ENCODE assay signal across 15 cellular contexts in genomic region chr2:10300328-10300920, GRCh38. TPM values are rescaled to one million over a fixed set of nuclear protein-coding genes. Genes with fewer than 3 reads are reported as not detected.
A peak's percentile ranks its signal among the peaks of the same experiment; 100 is the strongest.
DNase-seq lines count a peak whose midpoint lies in the region; ATAC-seq and TF ChIP-seq lines count a peak whose summit lies in the region.
"Had no signal": no experiment of that assay in that cellular context is flagged by ENCODE, and none has a peak within 500 bp of the region (broad histone marks: within the 10 kb centered on the region; RNA-seq: fewer than 3 reads in every experiment).

No MANE protein-coding gene starts in this region.

- H3K4me3 ChIP-seq in tibial nerve, result no peak overlapping the region
- H3K4me3 ChIP-seq: mucosa of descending colon, right atrium auricular region had no signal

- H3K27me3 Mint-ChIP-seq in stimulated activated naive CD8-positive, alpha-beta T cell treated with anti-CD3 and anti-CD28 coated beads, Interleukin-15, Interleukin-2, amounts not matched to agents 100 ng/mL and 50 ng/mL, for 24 hours, result no peaks in the 10 kb centered on the region
- no peaks in the 10 kb centered on the region for H3K27me3 Mint-ChIP-seq in T-cell
- peaks cover 3 to 6% (median 4%) of the 10 kb centered on the region in 3 donors for H3K27me3 Mint-ChIP-seq in immature natural killer cell (ENCODE audit: low read depth in 3 of 3)

- CTCF ChIA-PET in T-cell (lab: Charles Lee), result interaction anchor here in 1 of 2 donors (0.5 to 0.6 kb wide), 3 partner anchors 24 to 739 kb away, joined by 3 to 4 read pairs (median 3); no protein-coding TSS in a partner anchor

- POLR2A ChIA-PET in T-cell (lab: Charles Lee), result no interaction called here

- H3K4me1 ChIP-seq in tibial nerve, result peaks cover 0 to 38% (median 18%) of the 10 kb centered on the region in 4 donors

- H3K36me3 Mint-ChIP-seq in stimulated activated naive CD8-positive, alpha-beta T cell treated with anti-CD3 and anti-CD28 coated beads, Interleukin-15, Interleukin-2, amounts not matched to agents 100 ng/mL and 50 ng/mL, for 24 hours (ENCODE audit: low read depth), result peaks cover 3% of the 10 kb centered on the region
- H3K36me3 Mint-ChIP-seq in T-cell (no peaks in the 10 kb centered on the region), immature natural killer cell (no peaks in the 10 kb centered on the region)

- peak overlapping the region; percentile 83 for H3K27ac Mint-ChIP-seq in stimulated activated naive CD8-positive, alpha-beta T cell treated with anti-CD3 and anti-CD28 coated beads, Interleukin-15, Interleukin-2, amounts not matched to agents 100 ng/mL and 50 ng/mL, for 24 hours
- H3K27ac Mint-ChIP-seq in T-cell (peak overlapping the region; percentile 88 to 92), immature natural killer cell (peak overlapping the region; percentile 1 to 83 (median 56))

- TF ChIP-seq POLR2A in tibial nerve (IDR thresholded peaks at IDR 0.05), result no peak

- DNase-seq in stimulated activated naive CD8-positive, alpha-beta T cell treated with anti-CD3 and anti-CD28 coated beads, Interleukin-15, Interleukin-2, amounts not matched to agents 100 U/mL and 50 U/mL, for 24 hours, result no peak
- DNase-seq in T-cell (no peak), immature natural killer cell (no peak), NCI-H1436 treated with DMSO at 0.1 percent for 48 hours (lab: John Stamatoyannopoulos, UW) (no peak), A172 (ENCODE audit: low spot score) (no peak), tibial nerve (ENCODE audit: low spot score in 2 of 2) (no peak)
- DNase-seq: GOT3; kidney; NCI-H1694; stimulated activated CD4-positive, alpha-beta T cell treated with anti-CD3 and anti-CD28 coated beads, Interleukin-2, amount 100 ng/mL, for 48 hours; T1000 had no signal

- no peaks in the 10 kb centered on the region for H3K36me3 ChIP-seq in tibial nerve
- H3K36me3 ChIP-seq: right atrium auricular region had no signal

- 80 to 89% methylated on average over 3 of the region's 3 CpGs for WGBS in tibial nerve, 2 donors

- TF ChIP-seq CTCF in tibial nerve (IDR thresholded peaks at IDR 0.05), result no peak

- TF ChIP-seq EP300 in tibial nerve (IDR thresholded peaks at IDR 0.05), result no peak

- peak overlapping the region; percentile 55 for H3K4me3 Mint-ChIP-seq in stimulated activated naive CD8-positive, alpha-beta T cell treated with anti-CD3 and anti-CD28 coated beads, Interleukin-15, Interleukin-2, amounts not matched to agents 100 ng/mL and 50 ng/mL, for 24 hours
- H3K4me3 Mint-ChIP-seq in T-cell (peak overlapping the region; percentile 9 to 93 (median 49)), immature natural killer cell (peak overlapping the region; percentile 47 to 81 (median 61))

- H3K27me3 ChIP-seq in tibial nerve, result no peaks in the 10 kb centered on the region
- H3K27me3 ChIP-seq: right atrium auricular region had no signal

- ATAC-seq in stimulated activated naive CD8-positive, alpha-beta T cell treated with anti-CD3 and anti-CD28 coated beads, Interleukin-15, Interleukin-2, amounts not matched to agents 100 U/mL and 50 U/mL, for 24 hours, result no peak
- ATAC-seq in T-cell (replicated peaks in 1 of 4), result no peak
- ATAC-seq: mucosa of descending colon, Right ventricle myocardium inferior had no signal

- H3K9me3 ChIP-seq in tibial nerve, result peaks cover 0 to 4% (median 0%) of the 10 kb centered on the region in 4 donors
- H3K9me3 ChIP-seq: mucosa of descending colon, right atrium auricular region had no signal

- no peaks in the 10 kb centered on the region for H3K9me3 Mint-ChIP-seq in stimulated activated naive CD8-positive, alpha-beta T cell treated with anti-CD3 and anti-CD28 coated beads, Interleukin-15, Interleukin-2, amounts not matched to agents 100 ng/mL and 50 ng/mL, for 24 hours
- H3K9me3 Mint-ChIP-seq in T-cell, result no peaks in the 10 kb centered on the region
- H3K9me3 Mint-ChIP-seq in immature natural killer cell, result no peaks in the 10 kb centered on the region

- peaks cover 69% of the 10 kb centered on the region for H3K4me1 Mint-ChIP-seq in stimulated activated naive CD8-positive, alpha-beta T cell treated with anti-CD3 and anti-CD28 coated beads, Interleukin-15, Interleukin-2, amounts not matched to agents 100 ng/mL and 50 ng/mL, for 24 hours (ENCODE audit: low read depth)
- H3K4me1 Mint-ChIP-seq in T-cell (peaks cover 48 to 62% (median 56%) of the 10 kb centered on the region in 3 donors), immature natural killer cell (peaks cover 39 to 51% of the 10 kb centered on the region in 2 donors)

- no peak overlapping the region for H3K27ac ChIP-seq in tibial nerve
- H3K27ac ChIP-seq: right atrium auricular region had no signal

RNA-seq across cellular contexts. Expression of gene HPCAL1, which starts 2.3 kb away (rescaled TPM):
- total RNA-seq in T-cell (10 to 100 TPM; 39.5 to 87.3 (median 83.2) TPM), tibial nerve (10 to 100 TPM; 29.0 to 56.7 (median 34.5) TPM)
- 10 to 100 TPM; 64.9 to 89.7 (median 88.9) TPM for polyA plus RNA-seq in immature natural killer cell
- total RNA-seq in A172 (2014; rRNA removed; shearing (Covaris generic)), result 101 and 102 TPM in 2 replicates
